8 cellular contexts compared by ENCODE assay signal in the genomic region with DNA sequence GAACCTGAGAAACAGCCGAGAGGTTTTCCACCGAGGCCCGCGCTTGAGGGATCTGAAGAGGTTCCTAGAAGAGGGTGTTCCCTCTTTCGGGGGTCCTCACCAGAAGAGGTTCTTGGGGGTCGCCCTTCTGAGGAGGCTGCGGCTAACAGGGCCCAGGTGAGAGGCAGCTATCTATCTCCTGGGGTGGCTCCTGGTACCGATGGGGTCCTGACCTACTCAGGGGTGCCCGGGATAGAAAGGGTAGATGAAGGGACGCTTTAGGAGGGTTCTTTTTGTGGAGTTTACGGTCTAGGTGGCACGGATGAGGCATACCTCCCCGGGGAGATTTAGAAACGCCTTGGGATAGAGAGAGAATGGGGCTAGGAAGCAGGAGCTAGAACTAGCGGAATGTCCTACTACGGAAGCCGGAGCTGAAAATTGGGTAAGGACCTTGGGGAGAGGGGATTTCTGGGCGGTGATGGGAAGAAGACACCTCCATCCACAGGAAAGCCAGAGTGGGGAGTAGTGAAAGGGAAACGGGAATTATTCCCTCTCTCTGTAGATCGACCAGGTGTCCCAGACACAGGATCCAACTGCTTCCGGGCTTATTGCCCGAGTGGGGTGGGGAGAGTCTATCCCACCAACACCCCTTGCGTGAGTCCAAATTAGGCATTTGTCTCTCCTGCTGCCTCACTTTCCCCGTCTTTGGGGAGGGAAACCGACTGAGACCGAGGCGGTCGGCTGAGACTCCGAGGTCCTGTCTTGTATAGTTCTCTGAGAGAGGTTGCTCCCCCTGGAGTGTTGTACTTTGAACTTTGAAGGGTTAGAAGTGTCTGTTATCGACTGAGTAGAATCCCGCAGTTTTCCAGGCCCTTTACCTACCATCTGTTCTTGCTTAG. TPM values are rescaled to one million over a fixed set of nuclear protein-coding genes. Genes with fewer than 3 reads are reported as not detected.
A peak's percentile ranks its signal among the peaks of the same experiment; 100 is the strongest.
DNase-seq lines count a peak whose midpoint lies in the region; ATAC-seq and TF ChIP-seq lines count a peak whose summit lies in the region.

No MANE protein-coding gene starts in this region.

- H3K4me3 ChIP-seq in CD8-positive, alpha-beta T cell (ENCODE audit: low read depth, low read length): peak overlapping the region; percentile 92
- H3K4me3 ChIP-seq in heart left ventricle: peak overlapping the region; percentile 70 to 99 (median 92)

- no peak for TF ChIP-seq POLR2A in heart left ventricle (IDR thresholded peaks at IDR 0.05)

- POLR2A ChIA-PET in CD8-positive, alpha-beta T cell (lab: Charles Lee): interaction anchor here (0.8 to 2.0 kb wide), 6 partner anchors 27 to 260 kb away, joined by 3 to 12 read pairs (median 8); a partner anchor contains a TSS
- POLR2A ChIA-PET in GM10248 (lab: Yijun Ruan, JAX): no interaction called here

- no peak for TF ChIP-seq CTCF in CD8-positive, alpha-beta T cell (IDR thresholded peaks at IDR 0.05)
- TF ChIP-seq CTCF in heart left ventricle (IDR thresholded peaks at IDR 0.05) (no peak), progenitor cell of endocrine pancreas (IDR thresholded peaks at IDR 0.05; ENCODE audit: unreplicated experiment) (no peak), GM10248 (IDR thresholded peaks at IDR 0.05; ENCODE audit: control extremely low read depth, extremely low read depth, low read depth, missing control alignments) (no peak)

- H3K27ac Mint-ChIP-seq in CD8-positive, alpha-beta T cell: peak overlapping the region; percentile 98
- H3K27ac Mint-ChIP-seq in activated naive CD4-positive, alpha-beta T cell treated with anti-CD3 and anti-CD28 coated beads, Interleukin-2, amount 50 U/mL, for 72 hours: peak overlapping the region; percentile 97 to 99
- peak overlapping the region; percentile 95 for H3K27ac Mint-ChIP-seq in progenitor cell of endocrine pancreas

- 0 to 1% (median 0%) methylated on average over 27 to 31 of the region's 31 CpGs for WGBS in heart left ventricle, 4 donors

- peak; percentile 1 for ATAC-seq in CD8-positive, alpha-beta T cell
- peak; percentile 13 for ATAC-seq in GM21515 (IDR thresholded peaks at IDR 0.05; ENCODE audit: unreplicated experiment)
- no peak for ATAC-seq in activated naive CD4-positive, alpha-beta T cell treated with anti-CD3 and anti-CD28 coated beads, Interleukin-2, amount 50 U/mL, for 72 hours
- ATAC-seq in heart left ventricle: peak in 3 of 4 donors; percentile 1 to 4 (median 2)

- H3K36me3 ChIP-seq in CD8-positive, alpha-beta T cell (ENCODE audit: insufficient read depth, low read length): no peaks in the 10 kb centered on the region
- H3K36me3 ChIP-seq in heart left ventricle: peaks cover 0 to 12% (median 0%) of the 10 kb centered on the region in 9 donors

- H3K9me3 Mint-ChIP-seq in CD8-positive, alpha-beta T cell: no peaks in the 10 kb centered on the region
- H3K9me3 Mint-ChIP-seq in activated naive CD4-positive, alpha-beta T cell treated with anti-CD3 and anti-CD28 coated beads, Interleukin-2, amount 50 U/mL, for 72 hours: no peaks in the 10 kb centered on the region
- no peaks in the 10 kb centered on the region for H3K9me3 Mint-ChIP-seq in progenitor cell of endocrine pancreas (ENCODE audit: low read depth)

- peaks cover 20% of the 10 kb centered on the region for H3K36me3 Mint-ChIP-seq in CD8-positive, alpha-beta T cell
- H3K36me3 Mint-ChIP-seq in activated naive CD4-positive, alpha-beta T cell treated with anti-CD3 and anti-CD28 coated beads, Interleukin-2, amount 50 U/mL, for 72 hours: peaks cover 24 to 27% of the 10 kb centered on the region in 2 donors
- H3K36me3 Mint-ChIP-seq in progenitor cell of endocrine pancreas (ENCODE audit: insufficient read depth): peaks cover 2% of the 10 kb centered on the region

- H3K4me1 ChIP-seq in CD8-positive, alpha-beta T cell (ENCODE audit: insufficient read depth, low read length): peaks cover 38% of the 10 kb centered on the region
- H3K4me1 ChIP-seq in heart left ventricle: peaks cover 11 to 56% (median 30%) of the 10 kb centered on the region in 12 donors

- H3K27ac ChIP-seq in CD8-positive, alpha-beta T cell (ENCODE audit: low read depth, low read length): peak overlapping the region; percentile 84
- H3K27ac ChIP-seq in heart left ventricle: peak overlapping the region; percentile 78 to 97 (median 93)

- peak overlapping the region; percentile 99 for H3K4me3 Mint-ChIP-seq in CD8-positive, alpha-beta T cell
- peak overlapping the region; percentile 95 for H3K4me3 Mint-ChIP-seq in progenitor cell of endocrine pancreas (ENCODE audit: low read depth)

- DNase-seq in CD8-positive, alpha-beta T cell: peak in 2 of 7 experiments; percentile 12 to 23
- DNase-seq in NCI-H524 treated with DMSO at 0.1 percent for 48 hours (lab: John Stamatoyannopoulos, UW) (peak; percentile 79), heart left ventricle (peak in 2 of 5 donors; percentile 18 to 21), progenitor cell of endocrine pancreas (ENCODE audit: low spot score, unreplicated experiment) (no peak), GM10248 (ENCODE audit: extremely low spot score) (no peak), NCI-H774 (lab: John Stamatoyannopoulos, UW) (no peak)
- DNase-seq in activated naive CD4-positive, alpha-beta T cell treated with anti-CD3 and anti-CD28 coated beads, Interleukin-2, amount 50 U/mL, for 72 hours (ENCODE audit: low spot score in 2 of 2): peak; percentile 26 to 54

- H3K4me1 Mint-ChIP-seq in CD8-positive, alpha-beta T cell (ENCODE audit: low read depth): peaks cover 59% of the 10 kb centered on the region
- H3K4me1 Mint-ChIP-seq in progenitor cell of endocrine pancreas (ENCODE audit: low read depth): peaks cover 28% of the 10 kb centered on the region

- H3K27me3 ChIP-seq in CD8-positive, alpha-beta T cell (ENCODE audit: insufficient read depth, low read length): no peaks in the 10 kb centered on the region
- no peaks in the 10 kb centered on the region for H3K27me3 ChIP-seq in heart left ventricle

- H3K27me3 Mint-ChIP-seq in CD8-positive, alpha-beta T cell (ENCODE audit: low read depth): no peaks in the 10 kb centered on the region
- H3K27me3 Mint-ChIP-seq in progenitor cell of endocrine pancreas: no peaks in the 10 kb centered on the region

- intact Hi-C loops in CD8-positive, alpha-beta T cell (cut with DNase I, micrococcal nuclease): loop anchor here (1.0 to 10.0 kb wide), 12 partner anchors 58 to 1445 kb away; a partner anchor contains a TSS
- intact Hi-C loops in heart left ventricle (cut with DNase I): loop anchor here in 1 of 10 donors (2.0 to 5.0 kb wide), 2 partner anchors 58 to 110 kb away; a partner anchor contains a TSS

- no peaks in the 10 kb centered on the region for H3K9me3 ChIP-seq in CD8-positive, alpha-beta T cell (ENCODE audit: low read length)
- H3K9me3 ChIP-seq in heart left ventricle: no peaks in the 10 kb centered on the region

- CTCF ChIA-PET in CD8-positive, alpha-beta T cell (lab: Charles Lee): interaction anchor here (1.0 kb wide), 1 partner anchor 114 kb away, joined by 3 read pairs; no protein-coding TSS in a partner anchor
- CTCF ChIA-PET in GM10248 (lab: Yijun Ruan, JAX): interaction anchor here (1.1 to 2.1 kb wide), 3 partner anchors 94 to 114 kb away, joined by 3 to 5 read pairs (median 3); no protein-coding TSS in a partner anchor

RNA-seq across cellular contexts. Expression of a gene that starts 0.7 kb away (rescaled TPM):
- total RNA-seq in CD8-positive, alpha-beta T cell: 10 to 100 TPM; 22.4 to 23.2 TPM
- total RNA-seq in activated naive CD4-positive, alpha-beta T cell treated with anti-CD3 and anti-CD28 coated beads, Interleukin-2, amount 50 U/mL, for 72 hours: 10 to 100 TPM; 37.2 to 38.6 TPM
- 10 to 100 TPM; 13.4 to 22.9 (median 17.1) TPM for total RNA-seq in heart left ventricle
- polyA plus RNA-seq in heart left ventricle: 10 to 100 TPM in 1 of 2 donors, 1 to 10 TPM in 1; 5.4 to 22.2 TPM
- total RNA-seq in progenitor cell of endocrine pancreas: 57.4 and 63.7 TPM in 2 replicates

RNA-seq across cellular contexts. Expression of a gene that starts 1.0 kb away (rescaled TPM):
- total RNA-seq in CD8-positive, alpha-beta T cell: 10 to 100 TPM; 82.6 to 87.2 TPM
- total RNA-seq in activated naive CD4-positive, alpha-beta T cell treated with anti-CD3 and anti-CD28 coated beads, Interleukin-2, amount 50 U/mL, for 72 hours: 100 to 1,000 TPM; 113 to 115 TPM
- 10 to 100 TPM; 48.8 to 71.9 (median 65.8) TPM for total RNA-seq in heart left ventricle
- polyA plus RNA-seq in heart left ventricle: 10 to 100 TPM; 37.8 to 74.6 TPM
- 101 and 115 TPM in 2 replicates for total RNA-seq in progenitor cell of endocrine pancreas

RNA-seq across cellular contexts. Expression of a gene that starts 58.2 kb away (rescaled TPM):
- total RNA-seq in CD8-positive, alpha-beta T cell: 10 to 100 TPM; 32.8 to 35.2 TPM
- total RNA-seq in activated naive CD4-positive, alpha-beta T cell treated with anti-CD3 and anti-CD28 coated beads, Interleukin-2, amount 50 U/mL, for 72 hours: 10 to 100 TPM; 14.7 to 20.7 TPM
- total RNA-seq in heart left ventricle (10 to 100 TPM; 43.9 to 68.8 (median 52.1) TPM), progenitor cell of endocrine pancreas (40.7 and 43.0 TPM in 2 replicates)
- 10 to 100 TPM; 40.3 to 83.5 TPM for polyA plus RNA-seq in heart left ventricle

Comparison
In these comparisons a context has a peak if more than half of its experiments do, and no peak if none do; other contexts are left out.
1. ATAC-seq: peak in CD8-positive, alpha-beta T cell (single experiment), GM21515 (single experiment) and heart left ventricle (3 of 4); none in activated naive CD4-positive, alpha-beta T cell treated with anti-CD3 and anti-CD28 coated beads, Interleukin-2, amount 50 U/mL, for 72 hours (0 of 2).
2. DNase-seq: peak in NCI-H524 treated with DMSO at 0.1 percent for 48 hours (single experiment) and activated naive CD4-positive, alpha-beta T cell treated with anti-CD3 and anti-CD28 coated beads, Interleukin-2, amount 50 U/mL, for 72 hours (2 of 2); none in progenitor cell of endocrine pancreas (single experiment), GM10248 (single experiment) and NCI-H774 (single experiment).
3. Peak in every context shown above with its lines, with median percentiles within 50 percentile points of each other: H3K27ac Mint-ChIP-seq.